In the genomic region with DNA sequence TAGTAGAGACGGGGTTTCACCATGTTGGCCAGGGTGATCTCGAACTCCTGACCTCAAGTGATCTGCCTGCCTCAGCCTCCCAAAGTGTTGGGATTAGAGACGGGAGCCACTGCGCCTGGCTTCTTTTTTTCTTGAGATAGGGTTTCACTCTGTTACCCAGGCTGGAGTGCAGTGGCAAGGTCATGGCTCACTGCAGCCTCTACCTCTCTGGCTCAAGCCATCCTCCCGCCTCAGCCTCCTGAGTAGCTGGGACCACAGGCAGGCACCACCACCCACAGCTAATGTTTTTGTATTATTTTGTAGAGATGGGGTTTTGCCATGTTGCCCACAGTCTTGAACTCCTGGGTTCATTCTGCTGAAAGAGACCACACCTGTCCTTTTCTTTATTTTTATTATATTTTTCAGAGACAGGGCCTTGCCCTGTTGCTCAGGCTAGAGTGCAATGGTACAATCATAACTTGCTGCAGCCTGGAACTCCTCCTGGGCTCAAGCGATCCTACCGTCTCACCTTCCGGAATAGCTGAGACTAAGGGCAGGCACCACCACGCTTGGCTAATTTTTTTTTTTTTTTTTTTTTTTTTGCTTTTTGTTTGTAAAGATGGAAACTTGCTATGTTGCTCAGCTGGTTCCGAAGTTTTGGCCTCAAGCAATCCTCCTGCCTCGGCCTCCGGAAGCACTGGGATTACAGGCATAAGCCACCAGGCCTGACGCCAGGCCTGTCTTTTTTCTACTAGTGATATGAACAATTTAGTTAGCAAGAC, we compare ENCODE assay signal across 10 cellular contexts. TPM values are rescaled to one million over a fixed set of nuclear protein-coding genes. Genes with fewer than 3 reads are reported as not detected.
DNase-seq lines count a peak whose midpoint lies in the region; ATAC-seq and TF ChIP-seq lines count a peak whose summit lies in the region.
"Had no signal": no experiment of that assay in that cellular context is flagged by ENCODE, and none has a peak within 500 bp of the region (broad histone marks: within the 10 kb centered on the region; RNA-seq: fewer than 3 reads in every experiment).

No MANE protein-coding gene starts in this region.

- no peaks in the 10 kb centered on the region for H3K9me3 ChIP-seq in muscle layer of duodenum (ENCODE audit: control insufficient read depth in 1 of 2, low read length in 2 of 2)

- peaks cover 11% of the 10 kb centered on the region for H3K27me3 Mint-ChIP-seq in stimulated activated naive CD8-positive, alpha-beta T cell treated with anti-CD3 and anti-CD28 coated beads, Interleukin-15, Interleukin-2, amounts not matched to agents 100 ng/mL and 50 ng/mL, for 24 hours

- H3K27ac ChIP-seq in dorsolateral prefrontal cortex, result peak overlapping the region in 50 of 59 donors; percentile 12 to 98 (median 90)
- H3K27ac ChIP-seq in muscle layer of duodenum (ENCODE audit: low read length), result peak overlapping the region; percentile 67

- no peak overlapping the region for H3K27ac Mint-ChIP-seq in stimulated activated naive CD8-positive, alpha-beta T cell treated with anti-CD3 and anti-CD28 coated beads, Interleukin-15, Interleukin-2, amounts not matched to agents 100 ng/mL and 50 ng/mL, for 24 hours

- peaks cover 36% of the 10 kb centered on the region for H3K36me3 Mint-ChIP-seq in stimulated activated naive CD8-positive, alpha-beta T cell treated with anti-CD3 and anti-CD28 coated beads, Interleukin-15, Interleukin-2, amounts not matched to agents 100 ng/mL and 50 ng/mL, for 24 hours (ENCODE audit: low read depth)
- H3K36me3 Mint-ChIP-seq: WTC11 had no signal

- H3K4me3 ChIP-seq in dorsolateral prefrontal cortex, result peak overlapping the region in 39 of 59 donors; percentile 5 to 100 (median 35)
- H3K4me3 ChIP-seq in muscle layer of duodenum (ENCODE audit: low read depth in 1 of 2, low read length in 2 of 2), result peak overlapping the region; percentile 79 to 92

- peaks cover 26 to 49% of the 10 kb centered on the region in 2 donors for H3K4me1 ChIP-seq in muscle layer of duodenum (ENCODE audit: control insufficient read depth in 1 of 2, insufficient read depth in 2 of 2, low read length in 2 of 2)

- no peaks in the 10 kb centered on the region for H3K9me3 Mint-ChIP-seq in stimulated activated naive CD8-positive, alpha-beta T cell treated with anti-CD3 and anti-CD28 coated beads, Interleukin-15, Interleukin-2, amounts not matched to agents 100 ng/mL and 50 ng/mL, for 24 hours
- H3K9me3 Mint-ChIP-seq: WTC11 had no signal

- no peak for TF ChIP-seq CTCF in dorsolateral prefrontal cortex (IDR thresholded peaks at IDR 0.05 in 54 of 56, conservative IDR thresholded peaks at IDR 0.05 in 2 of 56; ENCODE audit: low read depth in 1 of 56, partially characterized antibody in 56 of 56)

- H3K4me1 Mint-ChIP-seq in stimulated activated naive CD8-positive, alpha-beta T cell treated with anti-CD3 and anti-CD28 coated beads, Interleukin-15, Interleukin-2, amounts not matched to agents 100 ng/mL and 50 ng/mL, for 24 hours (ENCODE audit: low read depth), result peaks cover 61% of the 10 kb centered on the region

- no peak for DNase-seq in stimulated activated naive CD8-positive, alpha-beta T cell treated with anti-CD3 and anti-CD28 coated beads, Interleukin-15, Interleukin-2, amounts not matched to agents 100 U/mL and 50 U/mL, for 24 hours
- no peak for DNase-seq in dorsolateral prefrontal cortex
- DNase-seq in medulla oblongata (ENCODE audit: extremely low spot score), result no peak
- DNase-seq in OCI-M1 (lab: John Stamatoyannopoulos, UW), result no peak
- no peak for DNase-seq in left lobe of liver (ENCODE audit: low spot score)
- DNase-seq: stimulated activated naive CD4-positive, alpha-beta T cell had no signal

- no peaks in the 10 kb centered on the region for H3K27me3 ChIP-seq in dorsolateral prefrontal cortex
- H3K27me3 ChIP-seq in muscle layer of duodenum (ENCODE audit: low read depth, low read length), result no peaks in the 10 kb centered on the region

- intact Hi-C loops in dorsolateral prefrontal cortex (cut with DNase I), result no loop called here

- ATAC-seq in stimulated activated naive CD8-positive, alpha-beta T cell treated with anti-CD3 and anti-CD28 coated beads, Interleukin-15, Interleukin-2, amounts not matched to agents 100 U/mL and 50 U/mL, for 24 hours, result no peak
- no peak for ATAC-seq in left lobe of liver
- no peak for ATAC-seq in GM19463 (IDR thresholded peaks at IDR 0.05; ENCODE audit: unreplicated experiment)
- ATAC-seq: WTC11 had no signal

- peaks cover 5 to 26% of the 10 kb centered on the region in 2 donors for H3K36me3 ChIP-seq in muscle layer of duodenum (ENCODE audit: control insufficient read depth in 1 of 2, insufficient read depth in 2 of 2, low read length in 2 of 2)

- H3K4me3 Mint-ChIP-seq in stimulated activated naive CD8-positive, alpha-beta T cell treated with anti-CD3 and anti-CD28 coated beads, Interleukin-15, Interleukin-2, amounts not matched to agents 100 ng/mL and 50 ng/mL, for 24 hours, result peak overlapping the region; percentile 61
- H3K4me3 Mint-ChIP-seq: WTC11 had no signal

RNA-seq across cellular contexts. Expression of a gene that starts 3.1 kb away (rescaled TPM):
- total RNA-seq in dorsolateral prefrontal cortex (100 to 1,000 TPM in 10 of 120 experiments, 10 to 100 TPM in 110; 32.8 to 189 (median 59.9) TPM), left lobe of liver (120 TPM)

RNA-seq across cellular contexts. Expression of a gene that starts 35.3 kb away (rescaled TPM):
- total RNA-seq in dorsolateral prefrontal cortex (1 to 10 TPM in 84 of 120 experiments, under 1 TPM in 36; 0.44 to 4.6 (median 1.3) TPM), left lobe of liver (1.1 TPM)

RNA-seq across cellular contexts. Expression of a gene that starts 35.8 kb away (rescaled TPM):
- total RNA-seq in dorsolateral prefrontal cortex, result 10 to 100 TPM; 10.4 to 48.3 (median 27.5) TPM
- 0.88 TPM for total RNA-seq in left lobe of liver

RNA-seq across cellular contexts. Expression of a gene that starts 56.6 kb away (rescaled TPM):
- total RNA-seq in dorsolateral prefrontal cortex (1 to 10 TPM in 44 of 120 experiments, under 1 TPM in 36, not detected in 40; 0.44 to 3.3 (median 1.0) TPM), left lobe of liver (1.7 TPM)
